ENCODE assay signal across 10 cellular contexts in genomic region chr5:176596689-176597416, GRCh38. TPM values are rescaled to one million over a fixed set of nuclear protein-coding genes. Genes with fewer than 3 reads are reported as not detected.
DNase-seq lines count a peak whose midpoint lies in the region; ATAC-seq, FAIRE-seq and TF ChIP-seq lines count a peak whose summit lies in the region.
"Had no signal": no experiment of that assay in that cellular context is flagged by ENCODE, and none has a peak within 500 bp of the region (broad histone marks: within the 10 kb centered on the region; RNA-seq: fewer than 3 reads in every experiment).

No MANE protein-coding gene starts in this region.

- no peaks in the 10 kb centered on the region for H3K9me3 ChIP-seq in Peyer's patch

- FAIRE-seq in D721Med (lab: Jason Lieb, UNC), result no peak
- FAIRE-seq: K562 had no signal

- peak overlapping the region; percentile 24 to 61 (median 49) for H3K4me3 ChIP-seq in Peyer's patch
- H3K4me3 ChIP-seq: K562 had no signal

- peaks cover 0 to 8% (median 0%) of the 10 kb centered on the region in 3 donors for H3K36me3 ChIP-seq in Peyer's patch

- H3K9me3 Mint-ChIP-seq in activated naive CD8-positive, alpha-beta T cell treated with anti-CD3 and anti-CD28 coated beads, Interleukin-2, amount 10 ng/mL, durations not matched to agents 7 days and 5 days, result no peaks in the 10 kb centered on the region

- H3K36me3 Mint-ChIP-seq in activated naive CD8-positive, alpha-beta T cell treated with anti-CD3 and anti-CD28 coated beads, Interleukin-2, amount 10 ng/mL, durations not matched to agents 7 days and 5 days, result no peaks in the 10 kb centered on the region

- peaks cover 0 to 11% (median 3%) of the 10 kb centered on the region in 4 donors for H3K4me1 ChIP-seq in Peyer's patch

- H3K4me1 Mint-ChIP-seq in activated naive CD8-positive, alpha-beta T cell treated with anti-CD3 and anti-CD28 coated beads, Interleukin-2, amount 10 ng/mL, durations not matched to agents 7 days and 5 days, result peaks cover 4% of the 10 kb centered on the region

- H3K27ac Mint-ChIP-seq in activated naive CD8-positive, alpha-beta T cell treated with anti-CD3 and anti-CD28 coated beads, Interleukin-2, amount 10 ng/mL, durations not matched to agents 7 days and 5 days, result peak overlapping the region; percentile 70

- POLR2A ChIA-PET in activated naive CD8-positive, alpha-beta T cell treated with anti-CD3 and anti-CD28 coated beads, Interleukin-2, amount 10 ng/mL, durations not matched to agents 7 days and 5 days (lab: Charles Lee), result interaction anchor here (1.4 kb wide), 1 partner anchor 180 kb away, joined by 5 read pairs; the partner anchor contains the start of gene CLTB

- peak overlapping the region in 2 of 4 donors; percentile 32 to 59 for H3K27ac ChIP-seq in Peyer's patch

- no peak for TF ChIP-seq POLR2A in Peyer's patch (IDR thresholded peaks at IDR 0.05)

- peak; percentile 47 for DNase-seq in GM19238 (ENCODE audit: insufficient read length, low spot score)
- peak; percentile 43 to 83 (median 73) for DNase-seq in Peyer's patch
- peak; percentile 80 for DNase-seq in activated naive CD8-positive, alpha-beta T cell treated with anti-CD3 and anti-CD28 coated beads, Interleukin-2, amount 10 ng/mL, durations not matched to agents 7 days and 5 days
- DNase-seq in islet precursor cell, result peak; percentile 76
- DNase-seq in stimulated activated CD8-positive, alpha-beta memory T cell treated with anti-CD3 and anti-CD28 coated beads, Interleukin-12 subunit alpha, Interleukin-12 subunit beta, amount 100 ng/mL, for 4 hours (ENCODE audit: low read depth), result peak; percentile 60
- DNase-seq in AML-193 (lab: John Stamatoyannopoulos, UW), result no peak
- no peak for DNase-seq in D721Med (ENCODE audit: insufficient read length, low spot score)
- no peak for DNase-seq in SK-N-DZ (ENCODE audit: low spot score)

- H3K27me3 Mint-ChIP-seq in activated naive CD8-positive, alpha-beta T cell treated with anti-CD3 and anti-CD28 coated beads, Interleukin-2, amount 10 ng/mL, durations not matched to agents 7 days and 5 days, result peaks cover 13% of the 10 kb centered on the region

- no peaks in the 10 kb centered on the region for H3K27me3 ChIP-seq in Peyer's patch

- peak; percentile 88 for ATAC-seq in activated naive CD8-positive, alpha-beta T cell treated with anti-CD3 and anti-CD28 coated beads, Interleukin-2, amount 10 ng/mL, durations not matched to agents 7 days and 5 days (ENCODE audit: low read depth)
- ATAC-seq: K562 had no signal

- TF ChIP-seq CTCF in Peyer's patch (IDR thresholded peaks at IDR 0.05), result peak in 4 of 6 experiments; percentile 17 to 60 (median 56)
- TF ChIP-seq CTCF in D721Med (IDR thresholded peaks at IDR 0.05; ENCODE audit: insufficient read depth, missing control alignments), result no peak

- peak overlapping the region; percentile 74 for H3K4me3 Mint-ChIP-seq in activated naive CD8-positive, alpha-beta T cell treated with anti-CD3 and anti-CD28 coated beads, Interleukin-2, amount 10 ng/mL, durations not matched to agents 7 days and 5 days

RNA-seq across cellular contexts. Expression of gene GPRIN1, which starts 13.1 kb away (rescaled TPM):
- 1 to 10 TPM in 2 of 4 donors, under 1 TPM in 2; 0.83 to 1.9 (median 1.2) TPM for total RNA-seq in Peyer's patch
- total RNA-seq in activated naive CD8-positive, alpha-beta T cell treated with anti-CD3 and anti-CD28 coated beads, Interleukin-2, amount 10 ng/mL, durations not matched to agents 7 days and 5 days, result 1 to 10 TPM; 1.5 to 1.6 TPM
- 61.6 and 68.7 TPM in 2 replicates for polyA plus RNA-seq in SK-N-DZ (2014; cell fraction: cytosol; rRNA removed)
- 25.8 and 29.2 TPM in 2 replicates for polyA plus RNA-seq in SK-N-DZ (2014; cell fraction: nucleus; rRNA removed)

RNA-seq across cellular contexts. Expression of gene SNCB, which starts 33.5 kb away (rescaled TPM):
- not detected for total RNA-seq in Peyer's patch
- under 1 TPM in 1 of 2 experiments, not detected in 1; 0.28 TPM for total RNA-seq in activated naive CD8-positive, alpha-beta T cell treated with anti-CD3 and anti-CD28 coated beads, Interleukin-2, amount 10 ng/mL, durations not matched to agents 7 days and 5 days
- polyA plus RNA-seq in SK-N-DZ (2014; cell fraction: cytosol; rRNA removed), result 1.9 and 2.7 TPM in 2 replicates
- polyA plus RNA-seq in SK-N-DZ (2014; cell fraction: nucleus; rRNA removed), result 0.81 and 2.3 TPM in 2 replicates
- total RNA-seq: K562, renal cortical epithelial cell had no signal
- polyA plus RNA-seq: K562 had no signal

RNA-seq across cellular contexts. Expression of gene EIF4E1B, which starts 33.6 kb away (rescaled TPM):
- total RNA-seq in Peyer's patch, result not detected
- not detected for total RNA-seq in activated naive CD8-positive, alpha-beta T cell treated with anti-CD3 and anti-CD28 coated beads, Interleukin-2, amount 10 ng/mL, durations not matched to agents 7 days and 5 days
- not detected in 2 replicates for polyA plus RNA-seq in SK-N-DZ (2014; cell fraction: cytosol; rRNA removed)
- polyA plus RNA-seq in SK-N-DZ (2014; cell fraction: nucleus; rRNA removed), result not detected in 2 replicates
- total RNA-seq: K562, renal cortical epithelial cell had no signal
- polyA plus RNA-seq: K562 had no signal

RNA-seq across cellular contexts. Expression of gene CDHR2, which starts 47.7 kb away (rescaled TPM):
- 100 to 1,000 TPM in 3 of 4 donors, 10 to 100 TPM in 1; 39.6 to 823 (median 613) TPM for total RNA-seq in Peyer's patch
- 1 to 10 TPM; 2.4 to 3.8 TPM for total RNA-seq in activated naive CD8-positive, alpha-beta T cell treated with anti-CD3 and anti-CD28 coated beads, Interleukin-2, amount 10 ng/mL, durations not matched to agents 7 days and 5 days
- 0.24 and 0.45 TPM in 2 replicates for polyA plus RNA-seq in SK-N-DZ (2014; cell fraction: cytosol; rRNA removed)
- polyA plus RNA-seq in SK-N-DZ (2014; cell fraction: nucleus; rRNA removed), result 0.33 and 1.3 TPM in 2 replicates
- total RNA-seq: renal cortical epithelial cell had no signal

RNA-seq across cellular contexts. Expression of gene TSPAN17, which starts 50.4 kb away (rescaled TPM):
- 10 to 100 TPM; 25.4 to 33.8 (median 28.7) TPM for total RNA-seq in Peyer's patch
- total RNA-seq in activated naive CD8-positive, alpha-beta T cell treated with anti-CD3 and anti-CD28 coated beads, Interleukin-2, amount 10 ng/mL, durations not matched to agents 7 days and 5 days, result 10 to 100 TPM; 39.6 to 40.7 TPM
- 22.4 and 22.7 TPM in 2 replicates for polyA plus RNA-seq in SK-N-DZ (2014; cell fraction: cytosol; rRNA removed)
- polyA plus RNA-seq in SK-N-DZ (2014; cell fraction: nucleus; rRNA removed), result 43.2 and 45.4 TPM in 2 replicates

Comparison
In these comparisons a context has a peak if more than half of its experiments do, and no peak if none do; other contexts are left out.
1. DNase-seq: peak in GM19238 (single experiment), Peyer's patch (3 of 3), activated naive CD8-positive, alpha-beta T cell treated with anti-CD3 and anti-CD28 coated beads, Interleukin-2, amount 10 ng/mL, durations not matched to agents 7 days and 5 days (single experiment), islet precursor cell (single experiment) and stimulated activated CD8-positive, alpha-beta memory T cell treated with anti-CD3 and anti-CD28 coated beads, Interleukin-12 subunit alpha, Interleukin-12 subunit beta, amount 100 ng/mL, for 4 hours (single experiment); none in AML-193 (0 of 2), D721Med (single experiment) and SK-N-DZ (single experiment).